ENCODE assay signal across 10 cellular contexts in genomic region chr19:35138305-35138799, GRCh38. TPM values are rescaled to one million over a fixed set of nuclear protein-coding genes. Genes with fewer than 3 reads are reported as not detected.
DNase-seq lines count a peak whose midpoint lies in the region; ATAC-seq and TF ChIP-seq lines count a peak whose summit lies in the region.
"Had no signal": no experiment of that assay in that cellular context is flagged by ENCODE, and none has a peak within 500 bp of the region (broad histone marks: within the 10 kb centered on the region; RNA-seq: fewer than 3 reads in every experiment).

No MANE protein-coding gene starts in this region.

- no peak for TF ChIP-seq POLR2A in right lobe of liver (IDR thresholded peaks at IDR 0.05)

- H3K36me3 ChIP-seq in colonic mucosa: no peaks in the 10 kb centered on the region
- peaks cover 0 to 6% (median 0%) of the 10 kb centered on the region in 4 donors for H3K36me3 ChIP-seq in right lobe of liver

- H3K27me3 ChIP-seq in colonic mucosa (peaks cover 6% of the 10 kb centered on the region), right lobe of liver (no peaks in the 10 kb centered on the region)

- H3K4me3 ChIP-seq in colonic mucosa: no peak overlapping the region
- peak overlapping the region in 2 of 3 donors; percentile 56 to 57 for H3K4me3 ChIP-seq in right lobe of liver

- peak; percentile 1 to 40 (median 26) for ATAC-seq in right lobe of liver

- peaks cover 5% of the 10 kb centered on the region for H3K4me1 ChIP-seq in colonic mucosa
- H3K4me1 ChIP-seq in right lobe of liver: peaks cover 0 to 52% (median 14%) of the 10 kb centered on the region in 4 donors

- peak overlapping the region; percentile 40 for H3K27ac ChIP-seq in colonic mucosa
- H3K27ac ChIP-seq in right lobe of liver: peak overlapping the region; percentile 86 to 97 (median 93)
- H3K27ac ChIP-seq in temporal lobe (ENCODE audit: low read depth, low read length): peak overlapping the region; percentile 10

- H3K9ac ChIP-seq in colonic mucosa (ENCODE audit: low read depth in 2 of 2, low read length in 2 of 2): peak overlapping the region; percentile 16 to 38

- intact Hi-C loops in colonic mucosa (cut with DNase I): no loop called here
- intact Hi-C loops in right lobe of liver (cut with DNase I): loop anchor here in 1 of 2 donors (5.0 kb wide), 1 partner anchor 96 kb away; the partner anchor contains the start of gene HPN

- DNase-seq in colonic mucosa: peak; percentile 20
- peak; percentile 50 to 90 (median 81) for DNase-seq in right lobe of liver
- DNase-seq in NCI-H2171 (lab: John Stamatoyannopoulos, UW): no peak
- DNase-seq in activated CD4-positive, alpha-beta T cell treated with anti-CD3 and anti-CD28 coated beads for 1 hour: no peak
- DNase-seq in NCI-H748 (lab: John Stamatoyannopoulos, UW; ENCODE audit: unreplicated experiment): no peak
- DNase-seq: CD4-positive, alpha-beta memory T cell; NCI-H1105 treated with DMSO at 0.1 percent for 48 hours; OCI-M1 had no signal

- no peak for TF ChIP-seq CTCF in colonic mucosa (IDR thresholded peaks at IDR 0.05)
- TF ChIP-seq CTCF in right lobe of liver (IDR thresholded peaks at IDR 0.05): no peak

- no CpG with 5 or more reads among the region's 14 CpGs for WGBS in right lobe of liver (ENCODE audit: insufficient coverage, low coverage, low lambda C conversion rate, missing lambda C conversion rate)

- H3K9me3 ChIP-seq in colonic mucosa (no peaks in the 10 kb centered on the region), right lobe of liver (no peaks in the 10 kb centered on the region)

RNA-seq across cellular contexts. Expression of gene FXYD1, which starts 0.3 kb away (rescaled TPM):
- 10 to 100 TPM in 1 of 2 donors, 1 to 10 TPM in 1; 8.8 to 15.1 TPM for total RNA-seq in colonic mucosa
- 100 to 1,000 TPM in 4 of 6 experiments, 10 to 100 TPM in 2; 38.9 to 263 (median 140) TPM for total RNA-seq in right lobe of liver
- 0.74 TPM for total RNA-seq in temporal lobe

RNA-seq across cellular contexts. Expression of gene LGI4, which starts 3.5 kb away (rescaled TPM):
- total RNA-seq in colonic mucosa (10 to 100 TPM in 1 of 2 donors, 1 to 10 TPM in 1; 5.8 to 10.2 TPM), right lobe of liver (1 to 10 TPM in 5 of 6 experiments, under 1 TPM in 1; 0.99 to 2.0 (median 1.5) TPM), temporal lobe (5.2 TPM)

RNA-seq across cellular contexts. Expression of gene FXYD7, which starts 4.7 kb away (rescaled TPM):
- total RNA-seq in colonic mucosa (under 1 TPM; 0.47 to 0.61 TPM), right lobe of liver (under 1 TPM in 1 of 6 experiments, not detected in 5; 0.49 TPM), temporal lobe (10.1 TPM)
- total RNA-seq: mucosa of gallbladder had no signal

RNA-seq across cellular contexts. Expression of gene FXYD5, which starts 16.2 kb away (rescaled TPM):
- total RNA-seq in colonic mucosa: 10 to 100 TPM; 20.3 to 23.6 TPM
- total RNA-seq in right lobe of liver: 10 to 100 TPM in 4 of 6 experiments, 1 to 10 TPM in 2; 5.6 to 23.6 (median 14.2) TPM
- total RNA-seq in temporal lobe: 0.74 TPM

RNA-seq across cellular contexts. Expression of gene FXYD3, which starts 22.7 kb away (rescaled TPM):
- total RNA-seq in colonic mucosa (1,000 to 10,000 TPM; 1,386 to 2,836 TPM), right lobe of liver (1 to 10 TPM in 1 of 6 experiments, not detected in 5; 1.0 TPM), temporal lobe (not detected)
- total RNA-seq: CD4-positive, alpha-beta memory T cell had no signal

Comparison
In these comparisons a context has a peak if more than half of its experiments do, and no peak if none do; other contexts are left out.
1. DNase-seq: peak in colonic mucosa (single experiment) and right lobe of liver (3 of 3); none in NCI-H2171 (single experiment), activated CD4-positive, alpha-beta T cell treated with anti-CD3 and anti-CD28 coated beads for 1 hour (single experiment) and NCI-H748 (single experiment).
2. H3K27ac ChIP-seq: peak in every context shown above with its lines; median percentile 93 in right lobe of liver; 40 in colonic mucosa; 10 in temporal lobe.